In the genomic region with DNA sequence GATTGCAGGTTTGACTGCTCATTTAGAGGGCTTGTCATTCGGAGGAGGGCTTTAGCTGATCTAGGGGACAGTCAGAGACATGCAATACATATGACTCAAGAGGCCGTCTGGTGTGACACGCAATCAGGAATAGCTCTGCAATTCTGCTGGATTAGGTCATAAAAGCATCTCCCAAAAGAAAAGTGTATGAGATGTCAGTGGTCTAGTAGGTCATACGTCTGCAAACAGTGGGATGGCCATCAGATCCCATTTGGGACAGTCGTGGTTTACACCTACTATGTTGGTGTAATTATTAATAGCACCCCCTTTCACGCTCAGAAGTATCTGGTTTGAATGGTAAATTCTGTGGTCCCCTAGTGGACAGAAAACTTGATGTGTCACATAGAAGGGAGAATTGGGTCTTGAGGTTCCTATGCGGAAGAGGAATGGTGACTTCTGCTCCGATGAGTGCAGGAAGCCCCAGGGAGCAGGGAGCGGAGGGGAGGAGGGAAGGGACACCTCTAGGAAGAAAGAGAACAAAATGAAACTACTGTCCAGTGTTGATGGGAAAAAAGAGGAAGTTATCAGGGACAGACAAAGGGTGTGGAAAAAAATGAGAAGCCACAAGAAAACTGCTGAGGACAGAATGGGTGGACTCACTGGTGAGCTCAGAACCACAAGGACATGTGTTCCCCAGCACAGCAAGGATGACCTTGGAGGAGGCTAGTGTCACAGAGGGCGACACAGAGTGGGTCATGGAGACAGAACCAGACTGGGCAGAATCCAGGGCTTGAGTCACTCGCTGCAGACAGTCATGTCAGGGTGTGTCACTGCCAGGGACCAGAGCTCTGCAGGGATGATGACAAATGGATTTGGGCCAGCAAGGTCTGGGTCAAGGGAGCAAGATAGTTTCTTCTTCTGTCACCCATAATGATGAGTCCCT, we compare ENCODE assay signal across 9 cellular contexts. TPM values are rescaled to one million over a fixed set of nuclear protein-coding genes. Genes with fewer than 3 reads are reported as not detected.
DNase-seq lines count a peak whose midpoint lies in the region; ATAC-seq and TF ChIP-seq lines count a peak whose summit lies in the region.
"Had no signal": no experiment of that assay in that cellular context is flagged by ENCODE, and none has a peak within 500 bp of the region (broad histone marks: within the 10 kb centered on the region; RNA-seq: fewer than 3 reads in every experiment).

No MANE protein-coding gene starts in this region.

- H3K36me3 ChIP-seq in lung (ENCODE audit: control insufficient read depth in 2 of 2, insufficient read depth in 2 of 2, low read length in 2 of 2) = no peaks in the 10 kb centered on the region

- peaks cover 0 to 4% of the 10 kb centered on the region in 2 donors for H3K4me1 ChIP-seq in lung (ENCODE audit: control insufficient read depth in 2 of 2, insufficient read depth in 2 of 2, low read length in 2 of 2)

- DNase-seq in AG20443 (ENCODE audit: low spot score) (peak; percentile 75), lung (ENCODE audit: low spot score) (peak; percentile 45), NCI-H2107 treated with DMSO at 0.1 percent for 48 hours (lab: John Stamatoyannopoulos, UW; ENCODE audit: unreplicated experiment) (no peak), DMS153 (lab: John Stamatoyannopoulos, UW) (no peak), NCI-H1105 (lab: John Stamatoyannopoulos, UW) (no peak)
- DNase-seq in activated naive CD8-positive, alpha-beta T cell treated with anti-CD3 and anti-CD28 coated beads, Interleukin-2, amount 50 U/mL, for 24 hours = no peak

- H3K27me3 ChIP-seq in lung (ENCODE audit: control insufficient read depth, insufficient read depth) = no peaks in the 10 kb centered on the region

- peak overlapping the region; percentile 52 for H3K27ac Mint-ChIP-seq in activated naive CD8-positive, alpha-beta T cell treated with anti-CD3 and anti-CD28 coated beads, Interleukin-2, amount 50 U/mL, for 24 hours

- H3K27ac ChIP-seq in lung (ENCODE audit: low read depth in 1 of 2, low read length in 1 of 2) = peak overlapping the region in 1 of 2 donors; percentile 70

- H3K27me3 Mint-ChIP-seq in activated naive CD8-positive, alpha-beta T cell treated with anti-CD3 and anti-CD28 coated beads, Interleukin-2, amount 50 U/mL, for 24 hours = no peaks in the 10 kb centered on the region

- ATAC-seq in GM18858 (IDR thresholded peaks at IDR 0.05; ENCODE audit: unreplicated experiment) (peak; percentile 24), HG03378 (IDR thresholded peaks at IDR 0.05; ENCODE audit: unreplicated experiment) (peak; percentile 52), lung (ENCODE audit: insufficient read depth, low FRiP score) (peak; percentile 50)
- ATAC-seq in activated naive CD8-positive, alpha-beta T cell treated with anti-CD3 and anti-CD28 coated beads, Interleukin-2, amount 50 U/mL, for 24 hours = peak; percentile 67

- H3K4me1 Mint-ChIP-seq in activated naive CD8-positive, alpha-beta T cell treated with anti-CD3 and anti-CD28 coated beads, Interleukin-2, amount 50 U/mL, for 24 hours = peaks cover 75% of the 10 kb centered on the region

- H3K9me3 Mint-ChIP-seq in activated naive CD8-positive, alpha-beta T cell treated with anti-CD3 and anti-CD28 coated beads, Interleukin-2, amount 50 U/mL, for 24 hours = no peaks in the 10 kb centered on the region

- TF ChIP-seq CTCF in lung (IDR thresholded peaks at IDR 0.05; ENCODE audit: control extremely low read depth, extremely low read depth) = no peak

- no peaks in the 10 kb centered on the region for H3K9me3 ChIP-seq in lung (ENCODE audit: control insufficient read depth in 2 of 2, insufficient read depth in 1 of 2, low read length in 1 of 2)

- 34 to 71% methylated on average over 11 of the region's 11 CpGs for WGBS in lung, 2 donors

- H3K36me3 Mint-ChIP-seq in activated naive CD8-positive, alpha-beta T cell treated with anti-CD3 and anti-CD28 coated beads, Interleukin-2, amount 50 U/mL, for 24 hours (ENCODE audit: low read depth) = no peaks in the 10 kb centered on the region

- H3K4me3 ChIP-seq in lung = no peak overlapping the region
- H3K4me3 ChIP-seq: dorsolateral prefrontal cortex had no signal

- peak overlapping the region; percentile 1 for H3K4me3 Mint-ChIP-seq in activated naive CD8-positive, alpha-beta T cell treated with anti-CD3 and anti-CD28 coated beads, Interleukin-2, amount 50 U/mL, for 24 hours

RNA-seq across cellular contexts. Expression of a gene that starts 59.9 kb away (rescaled TPM):
- total RNA-seq in lung = 10 to 100 TPM; 49.3 to 51.7 TPM
- 10 to 100 TPM; 37.0 to 77.9 TPM for polyA plus RNA-seq in lung

Comparison
In these comparisons a context has a peak if more than half of its experiments do, and no peak if none do; other contexts are left out.
1. DNase-seq: peak in AG20443 (single experiment) and lung (single experiment); none in activated naive CD8-positive, alpha-beta T cell treated with anti-CD3 and anti-CD28 coated beads, Interleukin-2, amount 50 U/mL, for 24 hours (single experiment), NCI-H2107 treated with DMSO at 0.1 percent for 48 hours (single experiment), DMS153 (single experiment) and NCI-H1105 (single experiment).
2. Peak in every context shown above with its lines, with median percentiles within 50 percentile points of each other: ATAC-seq.